ENCODE assay signal across 17 cellular contexts in the genomic region with DNA sequence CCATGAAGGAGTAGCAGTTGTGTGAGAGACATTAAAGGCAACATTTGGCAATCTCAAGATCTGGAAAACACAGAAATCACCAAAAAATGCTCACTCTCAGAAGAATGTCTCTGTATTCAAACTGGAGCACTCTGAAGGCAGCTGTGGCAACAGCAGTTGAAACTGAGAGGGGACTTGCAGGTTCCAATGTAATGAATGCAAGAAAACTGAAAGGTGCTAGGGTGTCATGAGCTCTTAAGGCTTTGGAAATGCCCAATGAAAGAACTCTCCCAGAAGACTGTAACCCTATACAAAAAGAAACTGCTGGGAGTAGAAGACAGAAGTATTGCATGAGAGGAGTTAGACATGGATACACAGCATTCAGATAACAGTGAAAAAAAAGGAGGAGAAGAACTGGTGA.
A peak's percentile ranks its signal among the peaks of the same experiment; 100 is the strongest.
DNase-seq lines count a peak whose midpoint lies in the region; ATAC-seq and TF ChIP-seq lines count a peak whose summit lies in the region.
"Had no signal": no experiment of that assay in that cellular context is flagged by ENCODE, and none has a peak within 500 bp of the region (broad histone marks: within the 10 kb centered on the region; RNA-seq: fewer than 3 reads in every experiment).

No MANE protein-coding gene starts in this region.

- peaks cover 44% of the 10 kb centered on the region for H3K4me1 Mint-ChIP-seq in GM23338
- H3K4me1 Mint-ChIP-seq: B cell; CD4-positive, alpha-beta memory T cell had no signal

- DNase-seq in GM23338 (ENCODE audit: low spot score) = peak; percentile 18
- peak; percentile 62 for DNase-seq in Karpas-422
- DNase-seq in NCI-H1048 (lab: John Stamatoyannopoulos, UW) = no peak
- DNase-seq in testis = no peak
- DNase-seq: C1 segment of cervical spinal cord; CD4-positive, alpha-beta memory T cell; DMS153; DMS79 treated with DMSO at 0.1 percent for 48 hours; EL; GDM1; GM23248; IMR-90 had no signal

- peaks cover 36% of the 10 kb centered on the region for H3K36me3 Mint-ChIP-seq in GM23338 (ENCODE audit: low read depth)
- H3K36me3 Mint-ChIP-seq: CD4-positive, alpha-beta memory T cell had no signal

- no peaks in the 10 kb centered on the region for H3K9me2 ChIP-seq in GM23338 (ENCODE audit: insufficient read depth)
- H3K9me2 ChIP-seq in Karpas-422 (replicated peaks; ENCODE audit: insufficient read depth, low read length) = no peaks in the 10 kb centered on the region

- peaks cover 43% of the 10 kb centered on the region for H3K4me1 ChIP-seq in GM23338 (ENCODE audit: insufficient read depth)
- H3K4me1 ChIP-seq in Karpas-422 (ENCODE audit: low read length) = peaks cover 34% of the 10 kb centered on the region
- H3K4me1 ChIP-seq in iPS-15b (ENCODE audit: control insufficient read depth, insufficient read depth, low read length) = peaks cover 49% of the 10 kb centered on the region
- no peaks in the 10 kb centered on the region for H3K4me1 ChIP-seq in testis

- H3F3A ChIP-seq in GM23338 (replicated peaks; ENCODE audit: low read depth) = no peaks in the 10 kb centered on the region

- peak overlapping the region; percentile 75 for H3K4me3 ChIP-seq in GM23338
- H3K4me3 ChIP-seq in Karpas-422 (ENCODE audit: low read length) = 0 out of 2 replicates have a peak overlapping the region, but pooled peaks have one; percentile 0
- H3K4me3 ChIP-seq in iPS-15b (ENCODE audit: low read depth, low read length) = peak overlapping the region; percentile 44
- no peak overlapping the region for H3K4me3 ChIP-seq in testis
- H3K4me3 ChIP-seq: GM23248, HAP-1 had no signal

- H3K9ac ChIP-seq in Karpas-422 (ENCODE audit: low read length) (no peak overlapping the region), iPS-15b (ENCODE audit: low read depth, low read length) (peak overlapping the region; percentile 67)
- H3K9ac ChIP-seq: GM23248 had no signal

- intact Hi-C loops in testis (cut with DNase I; ENCODE audit: low total_unique reads) = no loop called here

- H3K27ac ChIP-seq in GM23338 (ENCODE audit: low read depth) = peak overlapping the region; percentile 97
- peak overlapping the region; percentile 50 for H3K27ac ChIP-seq in Karpas-422 (ENCODE audit: low read length)
- no peak overlapping the region for H3K27ac ChIP-seq in testis
- H3K27ac ChIP-seq: GM23248 had no signal

- H3K27ac Mint-ChIP-seq in GM23338 = peak overlapping the region; percentile 96
- H3K27ac Mint-ChIP-seq: B cell had no signal

- no peak for TF ChIP-seq POLR2A in testis (IDR thresholded peaks at IDR 0.05)

- ATAC-seq in GM23338 = peak; percentile 59
- ATAC-seq in GM21737 (IDR thresholded peaks at IDR 0.05; ENCODE audit: unreplicated experiment) = no peak
- ATAC-seq in HG03045 (IDR thresholded peaks at IDR 0.05; ENCODE audit: unreplicated experiment) = no peak

- TF ChIP-seq CTCF in GM23338 (conservative IDR thresholded peaks at IDR 0.05; ENCODE audit: low read depth in 2 of 2) (no peak), testis (IDR thresholded peaks at IDR 0.05) (no peak)

- H2AFZ ChIP-seq in GM23338 = no peak overlapping the region
- H2AFZ ChIP-seq in Karpas-422 (ENCODE audit: low read length) = no peak overlapping the region
- H2AFZ ChIP-seq: GM23248 had no signal

- peak overlapping the region; percentile 98 for H3K4me3 Mint-ChIP-seq in GM23338
- H3K4me3 Mint-ChIP-seq: B cell; CD4-positive, alpha-beta memory T cell had no signal

- H3K4me2 ChIP-seq in GM23338 = peak overlapping the region; percentile 13
- H3K4me2 ChIP-seq in Karpas-422 (ENCODE audit: low read depth, low read length, poor library complexity, severe bottlenecking) = peak overlapping the region; percentile 46

- H3K79me2 ChIP-seq in GM23338 (replicated peaks; ENCODE audit: insufficient read depth) (peaks cover 67% of the 10 kb centered on the region), Karpas-422 (ENCODE audit: low read length) (no peaks in the 10 kb centered on the region)

- peaks cover 15% of the 10 kb centered on the region for H3K27me3 Mint-ChIP-seq in GM23338 (ENCODE audit: insufficient read depth, low read depth, poor library complexity)
- H3K27me3 Mint-ChIP-seq: B cell; CD4-positive, alpha-beta memory T cell had no signal

- H3K27me3 ChIP-seq in GM23338 (ENCODE audit: insufficient read depth) (no peaks in the 10 kb centered on the region), Karpas-422 (ENCODE audit: low read length) (no peaks in the 10 kb centered on the region), iPS-15b (ENCODE audit: control insufficient read depth, insufficient read depth, low read length) (no peaks in the 10 kb centered on the region), testis (no peaks in the 10 kb centered on the region)

- H4K20me1 ChIP-seq in GM23338 (replicated peaks; ENCODE audit: insufficient read depth) (no peaks in the 10 kb centered on the region), Karpas-422 (ENCODE audit: insufficient read depth, low read depth, low read length) (no peaks in the 10 kb centered on the region)

- no peaks in the 10 kb centered on the region for H3K9me3 ChIP-seq in Karpas-422 (ENCODE audit: low read length)
- H3K9me3 ChIP-seq in iPS-15b (ENCODE audit: control insufficient read depth, insufficient read depth, low read length) = no peaks in the 10 kb centered on the region
- no peaks in the 10 kb centered on the region for H3K9me3 ChIP-seq in testis
- H3K9me3 ChIP-seq: HAP-1 had no signal

- H3K36me3 ChIP-seq in GM23338 (ENCODE audit: insufficient read depth) = no peaks in the 10 kb centered on the region
- no peaks in the 10 kb centered on the region for H3K36me3 ChIP-seq in Karpas-422 (ENCODE audit: insufficient read depth, low read length)
- no peaks in the 10 kb centered on the region for H3K36me3 ChIP-seq in iPS-15b (ENCODE audit: control insufficient read depth, insufficient read depth, low read length)
- no peaks in the 10 kb centered on the region for H3K36me3 ChIP-seq in testis (ENCODE audit: low read depth, missing control alignments)
- H3K36me3 ChIP-seq: HAP-1 had no signal

- peaks cover 12% of the 10 kb centered on the region; the same call in 2 of the 3 replicates for H3K9me3 Mint-ChIP-seq in GM23338
- H3K9me3 Mint-ChIP-seq: CD4-positive, alpha-beta memory T cell had no signal

TF ChIP-seq in GM23338, 12 proteins besides CTCF, POLR2A, EP300 and RAD21 (continues in another document):
- TF ChIP-seq CREB1 (CRISPR knock-in tag; IDR thresholded peaks at IDR 0.05; ENCODE audit: low read depth) = no peak
- no peak for TF ChIP-seq EZH2phosphoT487 (IDR thresholded peaks at IDR 0.05; ENCODE audit: unreplicated experiment)
- no peak for TF ChIP-seq POLR2AphosphoS5 (IDR thresholded peaks at IDR 0.05; ENCODE audit: low read depth)
- no peak for TF ChIP-seq STAT1 (IDR thresholded peaks at IDR 0.05; ENCODE audit: unreplicated experiment)
- TF ChIP-seq, protein P1, sequence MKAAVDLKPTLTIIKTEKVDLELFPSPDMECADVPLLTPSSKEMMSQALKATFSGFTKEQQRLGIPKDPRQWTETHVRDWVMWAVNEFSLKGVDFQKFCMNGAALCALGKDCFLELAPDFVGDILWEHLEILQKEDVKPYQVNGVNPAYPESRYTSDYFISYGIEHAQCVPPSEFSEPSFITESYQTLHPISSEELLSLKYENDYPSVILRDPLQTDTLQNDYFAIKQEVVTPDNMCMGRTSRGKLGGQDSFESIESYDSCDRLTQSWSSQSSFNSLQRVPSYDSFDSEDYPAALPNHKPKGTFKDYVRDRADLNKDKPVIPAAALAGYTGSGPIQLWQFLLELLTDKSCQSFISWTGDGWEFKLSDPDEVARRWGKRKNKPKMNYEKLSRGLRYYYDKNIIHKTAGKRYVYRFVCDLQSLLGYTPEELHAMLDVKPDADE (IDR thresholded peaks at IDR 0.05) = no peak
- TF ChIP-seq EZH2 (IDR thresholded peaks at IDR 0.05; ENCODE audit: low read depth, unreplicated experiment) = no peak
- no peak for TF ChIP-seq ZNF114 (CRISPR knock-in tag; IDR thresholded peaks at IDR 0.05)
- TF ChIP-seq JUNB (IDR thresholded peaks at IDR 0.05; ENCODE audit: unreplicated experiment) = no peak
- no peak for TF ChIP-seq NANOG (IDR thresholded peaks at IDR 0.05; ENCODE audit: borderline replicate concordance)
- no peak for TF ChIP-seq ZNF331 (CRISPR knock-in tag; IDR thresholded peaks at IDR 0.05; ENCODE audit: low read depth)
- TF ChIP-seq, protein P2, sequence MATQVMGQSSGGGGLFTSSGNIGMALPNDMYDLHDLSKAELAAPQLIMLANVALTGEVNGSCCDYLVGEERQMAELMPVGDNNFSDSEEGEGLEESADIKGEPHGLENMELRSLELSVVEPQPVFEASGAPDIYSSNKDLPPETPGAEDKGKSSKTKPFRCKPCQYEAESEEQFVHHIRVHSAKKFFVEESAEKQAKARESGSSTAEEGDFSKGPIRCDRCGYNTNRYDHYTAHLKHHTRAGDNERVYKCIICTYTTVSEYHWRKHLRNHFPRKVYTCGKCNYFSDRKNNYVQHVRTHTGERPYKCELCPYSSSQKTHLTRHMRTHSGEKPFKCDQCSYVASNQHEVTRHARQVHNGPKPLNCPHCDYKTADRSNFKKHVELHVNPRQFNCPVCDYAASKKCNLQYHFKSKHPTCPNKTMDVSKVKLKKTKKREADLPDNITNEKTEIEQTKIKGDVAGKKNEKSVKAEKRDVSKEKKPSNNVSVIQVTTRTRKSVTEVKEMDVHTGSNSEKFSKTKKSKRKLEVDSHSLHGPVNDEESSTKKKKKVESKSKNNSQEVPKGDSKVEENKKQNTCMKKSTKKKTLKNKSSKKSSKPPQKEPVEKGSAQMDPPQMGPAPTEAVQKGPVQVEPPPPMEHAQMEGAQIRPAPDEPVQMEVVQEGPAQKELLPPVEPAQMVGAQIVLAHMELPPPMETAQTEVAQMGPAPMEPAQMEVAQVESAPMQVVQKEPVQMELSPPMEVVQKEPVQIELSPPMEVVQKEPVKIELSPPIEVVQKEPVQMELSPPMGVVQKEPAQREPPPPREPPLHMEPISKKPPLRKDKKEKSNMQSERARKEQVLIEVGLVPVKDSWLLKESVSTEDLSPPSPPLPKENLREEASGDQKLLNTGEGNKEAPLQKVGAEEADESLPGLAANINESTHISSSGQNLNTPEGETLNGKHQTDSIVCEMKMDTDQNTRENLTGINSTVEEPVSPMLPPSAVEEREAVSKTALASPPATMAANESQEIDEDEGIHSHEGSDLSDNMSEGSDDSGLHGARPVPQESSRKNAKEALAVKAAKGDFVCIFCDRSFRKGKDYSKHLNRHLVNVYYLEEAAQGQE (IDR thresholded peaks at IDR 0.05; ENCODE audit: unreplicated experiment) = no peak

Comparison
In these comparisons a context has a peak if more than half of its experiments do, and no peak if none do; other contexts are left out.
1. DNase-seq: peak in GM23338 (single experiment) and Karpas-422 (single experiment); none in NCI-H1048 (single experiment) and testis (single experiment).
2. H3K27ac ChIP-seq: peak in GM23338 (single experiment) and Karpas-422 (single experiment); none in testis (0 of 2).
3. H3K4me3 ChIP-seq: peak in GM23338 (single experiment), Karpas-422 (single experiment) and iPS-15b (single experiment); none in testis (0 of 2).